Comparison of ENCODE assay signal across 24 cellular contexts in genomic region chr1:6628971-6629479, GRCh38.
"Had no signal": no experiment of that assay in that cellular context is flagged by ENCODE, and none has a peak within 500 bp of the region (broad histone marks: within the 10 kb centered on the region; RNA-seq: fewer than 3 reads in every experiment).

No MANE protein-coding gene starts in this region.

- H3K4me3 Mint-ChIP-seq: memory B cell; natural killer cell treated with Interleukin-12 subunit alpha and Interleukin-12 subunit beta and Interleukin-15 and Interleukin-18, amount 100 ng/mL, for 72 hours; stimulated activated naive CD8-positive, alpha-beta T cell treated with anti-CD3 and anti-CD28 coated beads, Interleukin-15, amount 100 ng/mL, for 72 hours had no signal

- H3K27me3 ChIP-seq: dorsolateral prefrontal cortex, sigmoid colon, suprapubic skin, transverse colon, upper lobe of right lung, uterus had no signal

- H3K27ac Mint-ChIP-seq: memory B cell; natural killer cell treated with Interleukin-12 subunit alpha and Interleukin-12 subunit beta and Interleukin-15 and Interleukin-18, amount 100 ng/mL, for 72 hours had no signal

- H3K36me3 Mint-ChIP-seq: natural killer cell treated with Interleukin-12 subunit alpha and Interleukin-12 subunit beta and Interleukin-15 and Interleukin-18, amount 100 ng/mL, for 72 hours had no signal

- H3K27ac ChIP-seq: dorsolateral prefrontal cortex, lower lobe of right lung, psoas muscle, sigmoid colon, suprapubic skin, transverse colon, upper lobe of right lung, uterus had no signal

- ATAC-seq: left ventricle myocardium superior; lower lobe of right lung; natural killer cell treated with Interleukin-12 subunit alpha and Interleukin-12 subunit beta and Interleukin-15 and Interleukin-18, amount 100 ng/mL, for 72 hours; psoas muscle; right cardiac atrium; stimulated activated naive CD8-positive, alpha-beta T cell treated with anti-CD3 and anti-CD28 coated beads, Interleukin-15, amount 100 ng/mL, for 72 hours; upper lobe of right lung had no signal

- H3K4me3 ChIP-seq: dorsolateral prefrontal cortex, lower lobe of right lung, psoas muscle, sigmoid colon, skin epidermis, suprapubic skin, transverse colon, upper lobe of right lung, uterus had no signal

- DNase-seq: dorsolateral prefrontal cortex; effector CD4-positive, alpha-beta T cell; hypothalamus; left ventricle myocardium superior; lower lobe of right lung; naive B cell; psoas muscle; sigmoid colon; stimulated activated CD4-positive, alpha-beta T cell treated with anti-CD3 and anti-CD28 coated beads, Interleukin-15, amount 100 ng/mL, for 24 hours; stimulated activated CD4-positive, alpha-beta T cell treated with anti-CD3 and anti-CD28 coated beads, Interleukin-2, amount 100 ng/mL, for 48 hours; stimulated activated naive CD4-positive, alpha-beta T cell; stimulated activated naive CD8-positive, alpha-beta T cell treated with anti-CD3 and anti-CD28 coated beads, Interleukin-15, amount 100 ng/mL, for 72 hours; transverse colon; upper lobe of right lung; uterus had no signal

- H3K36me3 ChIP-seq: uterus had no signal

- FAIRE-seq: colon, frontal cortex, keratinocyte had no signal

- H3K9me3 Mint-ChIP-seq: memory B cell; naive B cell; natural killer cell treated with Interleukin-12 subunit alpha and Interleukin-12 subunit beta and Interleukin-15 and Interleukin-18, amount 100 ng/mL, for 72 hours; neural crest cell; stimulated activated naive CD8-positive, alpha-beta T cell treated with anti-CD3 and anti-CD28 coated beads, Interleukin-15, amount 100 ng/mL, for 72 hours had no signal

- H3K27me3 Mint-ChIP-seq: memory B cell; naive B cell; natural killer cell treated with Interleukin-12 subunit alpha and Interleukin-12 subunit beta and Interleukin-15 and Interleukin-18, amount 100 ng/mL, for 72 hours; stimulated activated naive CD8-positive, alpha-beta T cell treated with anti-CD3 and anti-CD28 coated beads, Interleukin-15, amount 100 ng/mL, for 72 hours had no signal

- H3K9me3 ChIP-seq: lower lobe of right lung, psoas muscle, sigmoid colon, suprapubic skin, transverse colon, upper lobe of right lung, uterus had no signal
